Comparison of ENCODE assay signal across 1 cellular context in the genomic region with DNA sequence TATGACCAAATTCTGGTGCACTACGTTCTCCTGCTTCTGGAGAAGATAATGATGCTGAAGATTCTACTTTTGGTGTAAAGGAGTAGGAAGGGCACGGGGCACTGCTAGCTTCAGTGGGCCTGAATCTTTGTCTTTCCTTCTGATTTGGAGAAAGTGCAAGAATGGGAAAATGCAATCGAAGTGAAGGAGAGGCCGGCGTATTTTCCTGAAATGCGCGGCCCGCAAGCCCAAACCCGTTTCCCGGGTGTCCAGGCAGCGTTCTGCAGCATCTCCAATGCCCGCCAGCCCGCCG.
TF ChIP-seq lines count a peak whose summit lies in the region.

No MANE protein-coding gene starts in this region.

TF ChIP-seq in IMR-90, 13 proteins besides CTCF, POLR2A, EP300 and RAD21 (continued from another document):
- TF ChIP-seq ELK1 (IDR thresholded peaks at IDR 0.05; ENCODE audit: borderline replicate concordance, low read depth, low read length) (no peak), MAZ (IDR thresholded peaks at IDR 0.05; ENCODE audit: borderline replicate concordance, low read depth, low read length) (no peak), NFE2L2 (IDR thresholded peaks at IDR 0.05; ENCODE audit: low read depth, low read length) (no peak), SMC3 (IDR thresholded peaks at IDR 0.05; ENCODE audit: low read depth, low read length) (no peak), BHLHE40 (IDR thresholded peaks at IDR 0.05; ENCODE audit: low read depth, low read length) (no peak), MXI1 (IDR thresholded peaks at IDR 0.05; ENCODE audit: borderline replicate concordance, low read depth, low read length) (no peak), USF2 (IDR thresholded peaks at IDR 0.05; ENCODE audit: low read depth, low read length) (no peak), CEBPB (IDR thresholded peaks at IDR 0.05; ENCODE audit: low read depth, low read length) (no peak)
